Comparison of ENCODE assay signal across 11 cellular contexts in the genomic region with DNA sequence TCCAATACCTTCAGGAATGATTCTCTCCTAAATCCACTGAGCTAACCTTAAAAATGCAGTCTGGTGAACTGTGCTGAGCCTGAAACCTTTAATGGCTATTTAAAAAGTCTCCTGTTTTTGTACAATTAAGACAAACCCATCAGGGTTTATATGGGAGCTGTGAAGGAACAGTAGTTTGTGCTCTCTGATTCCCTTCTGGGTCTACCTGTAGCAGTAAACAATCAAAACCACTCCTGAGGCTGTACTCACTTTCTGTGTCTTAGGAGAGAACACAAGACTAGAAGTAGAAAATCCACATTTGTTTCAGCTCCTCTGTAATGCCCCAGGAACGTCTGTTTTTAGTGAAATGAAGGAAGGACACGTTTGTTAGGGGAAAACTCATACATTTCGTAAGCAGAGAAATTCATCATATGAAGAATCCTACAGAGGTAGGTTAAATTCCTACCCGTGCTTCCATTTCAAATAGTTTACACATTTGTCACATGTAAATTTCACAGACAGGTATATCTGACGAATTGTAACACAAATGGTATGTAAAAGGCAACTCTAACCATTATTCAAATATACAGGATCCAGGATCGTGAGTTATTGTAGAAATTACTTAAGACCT. TPM values are rescaled to one million over a fixed set of nuclear protein-coding genes. Genes with fewer than 3 reads are reported as not detected.
A peak's percentile ranks its signal among the peaks of the same experiment; 100 is the strongest.
DNase-seq lines count a peak whose midpoint lies in the region; ATAC-seq and TF ChIP-seq lines count a peak whose summit lies in the region.
"Had no signal": no experiment of that assay in that cellular context is flagged by ENCODE, and none has a peak within 500 bp of the region (broad histone marks: within the 10 kb centered on the region; RNA-seq: fewer than 3 reads in every experiment).

No MANE protein-coding gene starts in this region.

- 86% methylated on average over 6 of the region's 6 CpGs for WGBS in mammary epithelial cell (ENCODE audit: low coverage, missing lambda C conversion rate)
- 92 to 96% methylated on average over 6 of the region's 6 CpGs for WGBS in GM23248 (ENCODE audit: low coverage in 1 of 2, low lambda C conversion rate in 2 of 2, missing lambda C conversion rate in 2 of 2), 2 experiments

- H3K27ac ChIP-seq in CD4-positive, alpha-beta T cell (ENCODE audit: low read depth, low read length): no peak overlapping the region
- H3K27ac ChIP-seq in mammary epithelial cell (ENCODE audit: insufficient read depth, low read depth, low read length) (no peak overlapping the region), GM23248 (no peak overlapping the region)

- H3K36me3 ChIP-seq in mammary epithelial cell (ENCODE audit: insufficient read depth, low read length) (no peaks in the 10 kb centered on the region), GM23248 (ENCODE audit: low read depth) (no peaks in the 10 kb centered on the region)

- no peak overlapping the region for H3K27ac Mint-ChIP-seq in CD4-positive, alpha-beta T cell
- H3K27ac Mint-ChIP-seq in IgD-negative memory B cell (peak overlapping the region in 2 of 3 donors; percentile 11 to 15), neural crest cell (ENCODE audit: unreplicated experiment) (no peak overlapping the region)

- H3K79me2 ChIP-seq in mammary epithelial cell (ENCODE audit: insufficient read depth, low read length): peaks cover 69% of the 10 kb centered on the region
- peaks cover 74% of the 10 kb centered on the region for H3K79me2 ChIP-seq in GM23248 (ENCODE audit: insufficient read depth)

- no peak for ATAC-seq in CD4-positive, alpha-beta T cell (ENCODE audit: poor library complexity)
- ATAC-seq in GM21515 (IDR thresholded peaks at IDR 0.05; ENCODE audit: unreplicated experiment): no peak
- ATAC-seq: T-cell had no signal

- intact Hi-C loops in CD4-positive, alpha-beta T cell (cut with DNase I, micrococcal nuclease): loop anchor here in 1 of 2 experiments (2.0 to 10.0 kb wide), 2 partner anchors 35 to 1255 kb away; partner anchors contain the start of genes ARMC10 and FBXL13
- intact Hi-C loops in mammary epithelial cell (cut with micrococcal nuclease): loop anchor here (10.0 kb wide), 2 partner anchors 245 to 335 kb away; no protein-coding TSS in a partner anchor

- no peaks in the 10 kb centered on the region for H3K9me2 ChIP-seq in GM23248 (ENCODE audit: insufficient read depth)

- in situ Hi-C loops in mammary epithelial cell (cut with MboI; ENCODE audit: low sequenced_read_pairs in 2 of 2) (loop anchor here (10.0 to 25.0 kb wide), 3 partner anchors 75 to 208 kb away; no protein-coding TSS in a partner anchor), GM23248 (cut with MboI) (loop anchor here (10.0 kb wide), 1 partner anchor 415 kb away; no protein-coding TSS in a partner anchor)

- no peaks in the 10 kb centered on the region for H3K27me3 ChIP-seq in CD4-positive, alpha-beta T cell (ENCODE audit: control insufficient read depth, insufficient read depth, low read length)
- H3K27me3 ChIP-seq in mammary epithelial cell (ENCODE audit: insufficient read depth, low read length): no peaks in the 10 kb centered on the region
- H3K27me3 ChIP-seq in GM23248 (replicated peaks; ENCODE audit: insufficient read depth): no peaks in the 10 kb centered on the region

- dilution Hi-C loops in mammary epithelial cell (cut with HindIII; ENCODE audit: low sequenced_read_pairs): loop anchor here (5.0 kb wide), 2 partner anchors 77 to 93 kb away; no protein-coding TSS in a partner anchor

- H3K4me1 Mint-ChIP-seq in CD4-positive, alpha-beta T cell (ENCODE audit: low read depth): peaks cover 44% of the 10 kb centered on the region
- H3K4me1 Mint-ChIP-seq in IgD-negative memory B cell: peaks cover 13 to 33% (median 27%) of the 10 kb centered on the region in 3 donors
- peaks cover 42% of the 10 kb centered on the region for H3K4me1 Mint-ChIP-seq in neural crest cell

- CTCF ChIA-PET in CD4-positive, alpha-beta T cell (lab: Charles Lee): no interaction called here
- CTCF ChIA-PET in mammary epithelial cell (lab: Charles Lee; ENCODE audit: low non-redundant PET): no interaction called here

- H3K36me3 Mint-ChIP-seq in CD4-positive, alpha-beta T cell (ENCODE audit: low read depth): peaks cover 8% of the 10 kb centered on the region
- H3K36me3 Mint-ChIP-seq in IgD-negative memory B cell (no peaks in the 10 kb centered on the region), neural crest cell (ENCODE audit: low read depth) (no peaks in the 10 kb centered on the region)
- H3K36me3 Mint-ChIP-seq: T-cell had no signal

- no peaks in the 10 kb centered on the region for H4K20me1 ChIP-seq in mammary epithelial cell (ENCODE audit: insufficient read depth, low read length)
- H4K20me1 ChIP-seq in GM23248 (ENCODE audit: insufficient read depth): peaks cover 4% of the 10 kb centered on the region; the same call in 1 of the 2 replicates

- H3K4me3 ChIP-seq in mammary epithelial cell (replicated peaks in 1 of 3; ENCODE audit: insufficient read depth in 1 of 3, low read depth in 2 of 3, low read length in 3 of 3) (no peak overlapping the region), GM23248 (no peak overlapping the region)

- no peaks in the 10 kb centered on the region for H3K9me3 Mint-ChIP-seq in CD4-positive, alpha-beta T cell
- no peaks in the 10 kb centered on the region for H3K9me3 Mint-ChIP-seq in IgD-negative memory B cell
- H3K9me3 Mint-ChIP-seq in neural crest cell: no peaks in the 10 kb centered on the region
- H3K9me3 Mint-ChIP-seq: T-cell had no signal

- H2AFZ ChIP-seq in mammary epithelial cell (ENCODE audit: low read depth, low read length) (no peak overlapping the region), GM23248 (no peak overlapping the region)

- H3K4me2 ChIP-seq in mammary epithelial cell (ENCODE audit: insufficient read depth, low read depth, low read length) (no peak overlapping the region), GM23248 (ENCODE audit: unreplicated experiment) (no peak overlapping the region)

- H3K27me3 Mint-ChIP-seq in CD4-positive, alpha-beta T cell: no peaks in the 10 kb centered on the region
- H3K27me3 Mint-ChIP-seq in IgD-negative memory B cell (no peaks in the 10 kb centered on the region), neural crest cell (ENCODE audit: low read depth) (peaks cover 25% of the 10 kb centered on the region)
- H3K27me3 Mint-ChIP-seq: T-cell had no signal

- BruUV-seq in mammary epithelial cell (replicated peaks; lab: Mats Ljungman, UMichigan): no TSS peak

- no peak overlapping the region for H3K9ac ChIP-seq in mammary epithelial cell (ENCODE audit: insufficient read depth, low read length)
- no peak overlapping the region for H3K9ac ChIP-seq in GM23248

- POLR2A ChIA-PET in CD4-positive, alpha-beta T cell (lab: Charles Lee): interaction anchor here (0.7 to 1.2 kb wide), 2 partner anchors 36 to 80 kb away, joined by 3 to 4 read pairs; no protein-coding TSS in a partner anchor

- peak overlapping the region; percentile 51 for H3K4me3 Mint-ChIP-seq in CD4-positive, alpha-beta T cell
- H3K4me3 Mint-ChIP-seq in IgD-negative memory B cell (peak overlapping the region in 1 of 4 donors; percentile 91), neural crest cell (peak overlapping the region; percentile 76)
- H3K4me3 Mint-ChIP-seq: T-cell had no signal

- H3F3A ChIP-seq in GM23248 (ENCODE audit: insufficient read depth): peaks cover 12% of the 10 kb centered on the region

- no peak for DNase-seq in CD4-positive, alpha-beta T cell
- peak; percentile 19 for DNase-seq in mammary epithelial cell
- DNase-seq in neural crest cell (ENCODE audit: low read depth, low spot score): no peak
- no peak for DNase-seq in NCI-H2107 (lab: John Stamatoyannopoulos, UW)
- no peak for DNase-seq in GM23248
- DNase-seq in NCI-H524 (lab: John Stamatoyannopoulos, UW): no peak
- DNase-seq: NCI-H2081 treated with DMSO at 0.1 percent for 48 hours, NCI-H774, T-cell had no signal

- no peaks in the 10 kb centered on the region for H3K9me3 ChIP-seq in CD4-positive, alpha-beta T cell (ENCODE audit: control insufficient read depth, low read length)
- H3K9me3 ChIP-seq in mammary epithelial cell (replicated peaks; ENCODE audit: insufficient read depth, low read length) (no peaks in the 10 kb centered on the region), GM23248 (ENCODE audit: low read depth) (no peaks in the 10 kb centered on the region)

- H3K4me1 ChIP-seq in mammary epithelial cell (ENCODE audit: insufficient read depth, low read length) (peaks cover 7% of the 10 kb centered on the region), GM23248 (ENCODE audit: insufficient read depth) (0 out of 2 replicates have a peak, but pooled peaks cover 4% of the 10 kb centered on the region)

- TF ChIP-seq CTCF in CD4-positive, alpha-beta T cell (IDR thresholded peaks at IDR 0.05): no peak
- TF ChIP-seq CTCF in mammary epithelial cell (conservative IDR thresholded peaks at IDR 0.05 in 1 of 2, IDR thresholded peaks at IDR 0.05 in 1 of 2; ENCODE audit: extremely low read depth in 1 of 2, insufficient read depth in 1 of 2, low read depth in 1 of 2, low read length in 2 of 2) (no peak), neural crest cell (conservative IDR thresholded peaks at IDR 0.05) (no peak)

RNA-seq across cellular contexts. Expression of gene CUX1, which starts 2.6 kb away (rescaled TPM):
- total RNA-seq in CD4-positive, alpha-beta T cell: 10 to 100 TPM; 35.6 to 38.0 TPM
- 22.2 TPM for polyA plus RNA-seq in IgD-negative memory B cell
- 10 to 100 TPM; 23.0 to 45.6 TPM for total RNA-seq in mammary epithelial cell
- polyA plus RNA-seq in mammary epithelial cell: 13.5 TPM
- 14.4 TPM for polyA minus RNA-seq in mammary epithelial cell
- 56.0 and 60.0 TPM in 2 replicates for total RNA-seq in neural crest cell
- 34.9 and 42.0 TPM in 2 replicates for total RNA-seq in GM23248 (2014; rRNA removed; shearing (Covaris generic))
- polyA plus RNA-seq in GM23248 (2016; fragmentation: Nextera tagmentation; extraction: Ambion mirVana): 30.2 and 34.1 TPM in 2 replicates

Comparison
In these comparisons a context has a peak if more than half of its experiments do, and no peak if none do; other contexts are left out.
1. H3K27ac Mint-ChIP-seq: peak in IgD-negative memory B cell (2 of 3); none in CD4-positive, alpha-beta T cell (single experiment) and neural crest cell (single experiment).